Comparison of ENCODE assay signal across 9 cellular contexts in the genomic region with DNA sequence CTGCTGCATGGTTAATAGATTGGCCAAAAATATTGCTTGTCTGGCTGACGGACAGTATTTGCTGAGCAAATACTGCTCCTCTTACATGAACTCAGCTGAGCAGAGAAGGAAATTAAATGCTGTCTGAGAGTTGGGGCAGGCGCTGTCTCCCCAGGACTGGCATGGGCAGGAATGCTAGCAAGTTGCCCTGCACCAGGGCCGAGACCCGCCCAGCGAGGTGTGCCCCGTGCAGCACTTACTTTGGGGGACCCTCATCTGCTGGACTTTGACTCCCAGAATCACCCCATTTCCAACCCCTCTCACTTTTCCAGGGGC. TPM values are rescaled to one million over a fixed set of nuclear protein-coding genes. Genes with fewer than 3 reads are reported as not detected.
DNase-seq lines count a peak whose midpoint lies in the region; ATAC-seq, FAIRE-seq and TF ChIP-seq lines count a peak whose summit lies in the region.
"Had no signal": no experiment of that assay in that cellular context is flagged by ENCODE, and none has a peak within 500 bp of the region (broad histone marks: within the 10 kb centered on the region; RNA-seq: fewer than 3 reads in every experiment).

No MANE protein-coding gene starts in this region.

- no peaks in the 10 kb centered on the region for H3K36me3 ChIP-seq in HUES48 (ENCODE audit: control insufficient read depth, insufficient read depth, low read length)
- no peaks in the 10 kb centered on the region for H3K36me3 ChIP-seq in breast epithelium
- H3K36me3 ChIP-seq in mucosa of rectum (ENCODE audit: control insufficient read depth in 2 of 2, insufficient read depth in 2 of 2, low read length in 2 of 2): no peaks in the 10 kb centered on the region

- H3K9ac ChIP-seq in HUES48 (ENCODE audit: low read depth, low read length): no peak overlapping the region
- peak overlapping the region; percentile 79 for H3K9ac ChIP-seq in mucosa of rectum (ENCODE audit: low read depth in 1 of 2, low read length in 2 of 2)

- H3K9me3 ChIP-seq in A549 (no peaks in the 10 kb centered on the region), HUES48 (ENCODE audit: control insufficient read depth, insufficient read depth, low read length) (no peaks in the 10 kb centered on the region), breast epithelium (no peaks in the 10 kb centered on the region), mucosa of rectum (ENCODE audit: control insufficient read depth in 2 of 2, low read length in 2 of 2) (no peaks in the 10 kb centered on the region)

- TF ChIP-seq RAD21 in A549 (conservative IDR thresholded peaks at IDR 0.05 in 1 of 2, IDR thresholded peaks at IDR 0.05 in 1 of 2): no peak

- H3K4me3 ChIP-seq in A549: peak overlapping the region; percentile 100
- H3K4me3 ChIP-seq in HUES48 (ENCODE audit: low read depth, low read length): peak overlapping the region; percentile 71
- H3K4me3 ChIP-seq in breast epithelium: peak overlapping the region; percentile 63 to 94 (median 74)
- H3K4me3 ChIP-seq in mucosa of rectum (ENCODE audit: low read length in 2 of 2): peak overlapping the region; percentile 64 to 78

- CTCF ChIA-PET in A549 (lab: Yijun Ruan, JAX): interaction anchor here (0.7 kb wide), 1 partner anchor 76 kb away, joined by 3 read pairs; no protein-coding TSS in a partner anchor

- POLR2A ChIA-PET in A549 (lab: Yijun Ruan, JAX): no interaction called here

- peak overlapping the region; percentile 81 to 92; a peak in 4 of 6 replicates for H3K27ac ChIP-seq in A549
- H3K27ac ChIP-seq in HUES48 (ENCODE audit: low read depth, low read length): no peak overlapping the region
- H3K27ac ChIP-seq in breast epithelium: peak overlapping the region in 1 of 2 donors; percentile 38
- peak overlapping the region in 1 of 2 donors; percentile 60 for H3K27ac ChIP-seq in mucosa of rectum (ENCODE audit: low read depth in 2 of 2, low read length in 2 of 2)

- DNase-seq in A549 (ENCODE audit: low read depth in 1 of 2, low spot score in 1 of 2) (no peak), breast epithelium (ENCODE audit: low spot score in 2 of 2) (no peak), KBM-7 (no peak), amniotic stem cell (lab: John Stamatoyannopoulos, UW) (no peak), AG08395 (ENCODE audit: low spot score) (no peak)

- in situ Hi-C loops in KBM-7 (cut with MboI; ENCODE audit: low pct_unique_long_range_greater_than_20kb, low sequenced_read_pairs): no loop called here

- TF ChIP-seq CTCF in A549 (IDR thresholded peaks at IDR 0.05): no peak
- no peak for TF ChIP-seq CTCF in breast epithelium (IDR thresholded peaks at IDR 0.05)

- 69% methylated on average over 6 of the region's 6 CpGs for WGBS in A549 (ENCODE audit: missing lambda C conversion rate)

- peaks cover 37% of the 10 kb centered on the region for H3K27me3 ChIP-seq in HUES48 (ENCODE audit: control insufficient read depth, insufficient read depth, low read length)
- no peaks in the 10 kb centered on the region for H3K27me3 ChIP-seq in breast epithelium
- no peaks in the 10 kb centered on the region for H3K27me3 ChIP-seq in mucosa of rectum (ENCODE audit: control insufficient read depth in 2 of 2, insufficient read depth in 2 of 2, low read length in 2 of 2)

- TF ChIP-seq POLR2A in A549 (IDR thresholded peaks at IDR 0.05; ENCODE audit: low read length) (no peak), breast epithelium (IDR thresholded peaks at IDR 0.05) (no peak)

- H3K4me1 ChIP-seq in A549 (peaks cover 42% of the 10 kb centered on the region), HUES48 (ENCODE audit: control insufficient read depth, insufficient read depth, low read length) (peaks cover 4% of the 10 kb centered on the region; the same call in 1 of the 2 replicates), breast epithelium (peaks cover 40 to 49% of the 10 kb centered on the region in 2 donors), mucosa of rectum (ENCODE audit: control insufficient read depth in 2 of 2, insufficient read depth in 2 of 2, low read length in 2 of 2) (peaks cover 49 to 50% of the 10 kb centered on the region in 2 donors)

- no peak for FAIRE-seq in A549 (lab: Jason Lieb, UNC)
- FAIRE-seq: RCC 7860 had no signal

- H3K4me2 ChIP-seq in A549: peak overlapping the region; percentile 99

- intact Hi-C loops in breast epithelium (cut with DNase I; ENCODE audit: low total_unique reads): loop anchor here (10.0 kb wide), 1 partner anchor 347 kb away; the partner anchor contains the start of genes DDX51 and NOC4L

- no peak for TF ChIP-seq EP300 in A549 (IDR thresholded peaks at IDR 0.05)

- ATAC-seq in A549 (no peak), GM19023 (IDR thresholded peaks at IDR 0.05; ENCODE audit: unreplicated experiment) (no peak)

TF ChIP-seq in A549, 52 proteins besides CTCF, POLR2A, EP300 and RAD21:
- TF ChIP-seq, protein P1, sequence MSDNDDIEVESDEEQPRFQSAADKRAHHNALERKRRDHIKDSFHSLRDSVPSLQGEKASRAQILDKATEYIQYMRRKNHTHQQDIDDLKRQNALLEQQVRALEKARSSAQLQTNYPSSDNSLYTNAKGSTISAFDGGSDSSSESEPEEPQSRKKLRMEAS (IDR thresholded peaks at IDR 0.05): no peak
- TF ChIP-seq KDM1A (IDR thresholded peaks at IDR 0.05; ENCODE audit: low read depth) (no peak), HES2 (IDR thresholded peaks at IDR 0.05) (no peak), ZFP36 (IDR thresholded peaks at IDR 0.05; ENCODE audit: borderline replicate concordance, partially characterized antibody) (no peak), FOSL2 (IDR thresholded peaks at IDR 0.05) (no peak), FOSL2 (CRISPR knock-in tag; IDR thresholded peaks at IDR 0.05) (no peak), CHD4 (IDR thresholded peaks at IDR 0.05; ENCODE audit: borderline replicate concordance) (no peak), HOXA7 (CRISPR knock-in tag; IDR thresholded peaks at IDR 0.05) (no peak), NR3C1 (IDR thresholded peaks at IDR 0.05) (no peak), FOSB (CRISPR knock-in tag; IDR thresholded peaks at IDR 0.05) (no peak), HOXB5 (CRISPR knock-in tag; IDR thresholded peaks at IDR 0.05) (no peak), JUN (IDR thresholded peaks at IDR 0.05) (no peak), BCL3 (IDR thresholded peaks at IDR 0.05) (no peak), POLR2AphosphoS2 (conservative IDR thresholded peaks at IDR 0.05; ENCODE audit: low read length) (no peak), NFE2L2 (conservative IDR thresholded peaks at IDR 0.05; ENCODE audit: low read length) (no peak)
- TF ChIP-seq, protein P2, sequence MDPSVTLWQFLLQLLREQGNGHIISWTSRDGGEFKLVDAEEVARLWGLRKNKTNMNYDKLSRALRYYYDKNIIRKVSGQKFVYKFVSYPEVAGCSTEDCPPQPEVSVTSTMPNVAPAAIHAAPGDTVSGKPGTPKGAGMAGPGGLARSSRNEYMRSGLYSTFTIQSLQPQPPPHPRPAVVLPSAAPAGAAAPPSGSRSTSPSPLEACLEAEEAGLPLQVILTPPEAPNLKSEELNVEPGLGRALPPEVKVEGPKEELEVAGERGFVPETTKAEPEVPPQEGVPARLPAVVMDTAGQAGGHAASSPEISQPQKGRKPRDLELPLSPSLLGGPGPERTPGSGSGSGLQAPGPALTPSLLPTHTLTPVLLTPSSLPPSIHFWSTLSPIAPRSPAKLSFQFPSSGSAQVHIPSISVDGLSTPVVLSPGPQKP (IDR thresholded peaks at IDR 0.05; ENCODE audit: low read depth, low read length): no peak
TF ChIP-seq in A549: peak in this region for 0.

RNA-seq across cellular contexts. Expression of gene FBRSL1, which starts 1.4 kb away (rescaled TPM):
- polyA plus RNA-seq in A549 (2011; rRNA removed) (2.7 and 3.0 TPM in 2 replicates), A549 (2017; fragmentation: RNase III; extraction: RNeasy Plus Mini Kit Qiagen cat#74134 plus additional on column Dnase treatment) (28.5 to 37.8 TPM (median 32.8 TPM) in 3 replicates)
- polyA plus RNA-seq in A549 (2012; cell fraction: cytosol; rRNA removed): 13.4 and 22.4 TPM in 2 replicates
- 53.8 and 59.8 TPM in 2 replicates for polyA plus RNA-seq in A549 (2012; cell fraction: nucleus; rRNA removed)
- 3.4 and 3.6 TPM in 2 replicates for polyA minus RNA-seq in A549 (2011; rRNA and poly(A)+ RNA removed)
- total RNA-seq in breast epithelium: 1 to 10 TPM; 3.5 to 9.8 (median 7.2) TPM
